ENCODE assay signal across 18 cellular contexts in the genomic region with DNA sequence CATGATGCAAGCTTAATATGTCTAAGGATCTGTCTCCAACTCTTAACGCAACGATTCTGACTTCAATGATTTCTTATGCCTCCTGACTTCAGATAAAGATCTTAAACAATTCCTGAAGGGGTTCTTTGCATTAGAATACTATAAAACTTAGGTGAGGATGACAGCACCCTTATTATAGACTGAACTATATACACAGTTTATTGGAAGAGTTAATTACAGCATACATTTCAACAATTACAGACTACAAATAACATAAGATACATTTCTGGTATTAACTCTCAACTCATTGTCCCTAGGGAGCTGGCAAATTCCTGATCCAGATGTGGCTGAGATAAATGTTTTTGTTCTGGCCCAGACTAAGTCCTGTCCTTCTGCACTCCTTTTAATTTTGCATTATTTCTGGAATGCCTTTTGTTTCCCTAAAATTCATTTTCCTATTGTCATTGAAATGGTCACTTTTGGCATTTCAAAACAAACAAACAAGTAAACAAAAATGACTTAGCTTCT.
"Had no signal": no experiment of that assay in that cellular context is flagged by ENCODE, and none has a peak within 500 bp of the region (broad histone marks: within the 10 kb centered on the region; RNA-seq: fewer than 3 reads in every experiment).

No MANE protein-coding gene starts in this region.

- H3K27ac ChIP-seq: ascending aorta, body of pancreas, KMS-11 had no signal

- H3K36me3 ChIP-seq: ascending aorta had no signal

- H3K9me3 ChIP-seq: ascending aorta, body of pancreas had no signal

- H3K4me2 ChIP-seq: KMS-11 had no signal

- H3K4me1 ChIP-seq: body of pancreas had no signal

- DNase-seq: activated CD4-positive, alpha-beta T cell treated with anti-CD3 and anti-CD28 coated beads for 48 hours; activated CD4-positive, alpha-beta T cell treated with anti-CD3 and anti-CD28 coated beads, Interleukin-2, amount 50 U/mL, for 4 hours; activated CD4-positive, CD25-positive, alpha-beta regulatory T cell treated with anti-CD3 and anti-CD28 coated beads, Interleukin-2, amount 50 U/mL, for 72 hours; activated CD8-positive, alpha-beta memory T cell treated with anti-CD3 and anti-CD28 coated beads, Interleukin-2, amount 50 U/mL, for 48 hours; activated CD8-positive, alpha-beta T cell treated with anti-CD3 and anti-CD28 coated beads, Interleukin-2, amount 10 ng/mL, durations not matched to agents 7 days and 5 days; activated effector memory CD4-positive, alpha-beta T cell treated with Interleukin-2 at 50 U/mL for 16 hours; activated naive CD4-positive, alpha-beta T cell; activated T-cell treated with anti-CD3 and anti-CD28 coated beads, Interleukin-2, amount 50 U/mL, for 24 hours; amniotic stem cell; body of pancreas; NCI-H1092; NCI-H1930; NCI-H2171 treated with DMSO at 0.1 percent for 48 hours; NCI-H226; NCI-H526; NCI-H82 had no signal

- H3K4me3 ChIP-seq: ascending aorta, body of pancreas had no signal

- H3K9ac ChIP-seq: KMS-11 had no signal

- H3K27me3 ChIP-seq: ascending aorta, body of pancreas had no signal
